ENCODE assay signal across 25 cellular contexts in the genomic region with DNA sequence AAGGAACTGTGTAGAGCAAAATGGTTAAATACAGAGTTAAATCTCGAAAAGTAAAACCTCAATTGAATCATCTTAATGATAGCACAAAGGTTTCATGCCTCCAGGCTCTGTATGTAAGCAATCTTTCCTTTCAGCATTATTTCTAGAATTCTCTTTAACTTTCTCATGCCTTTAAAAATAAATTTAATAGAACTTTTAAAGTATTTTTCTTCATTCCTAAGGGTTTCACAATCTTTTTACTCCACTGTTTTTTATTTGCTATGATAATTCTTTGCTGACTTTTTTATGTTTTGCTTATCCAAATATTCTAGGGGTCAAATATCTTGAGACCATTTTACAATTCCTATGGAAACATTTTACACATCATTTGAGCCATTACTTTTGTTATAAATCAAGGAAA.
"Had no signal": no experiment of that assay in that cellular context is flagged by ENCODE, and none has a peak within 500 bp of the region (broad histone marks: within the 10 kb centered on the region; RNA-seq: fewer than 3 reads in every experiment).

No MANE protein-coding gene starts in this region.

- H3K9me3 Mint-ChIP-seq: activated naive CD4-positive, alpha-beta T cell treated with anti-CD3 and anti-CD28 coated beads, Interleukin-2, amount 10 ng/mL, durations not matched to agents 7 days and 5 days; activated naive CD8-positive, alpha-beta T cell treated with anti-CD3 and anti-CD28 coated beads, Interleukin-2, amount 10 ng/mL, durations not matched to agents 7 days and 5 days; activated T-helper 1 cell treated with anti-CD3 and anti-CD28 coated beads, Interleukin-12 subunit alpha, Interleukin-12 subunit beta, Interleukin-2, Interleukin-4 antibody, amounts not matched to agents 30 ng/mL and 10 ng/mL and 1 ng/mL, durations not matched to agents 14 hours and 24 hours and 36 hours; stimulated activated naive B cell treated with anti-CD40 and anti-IgM and Interleukin-4, amounts not matched to agents 10 μg/mL and 1 μg/mL and 100 μg/mL, for 72 hours; T-helper 1 cell treated with Interleukin-12 subunit alpha and Interleukin-12 subunit beta and Interleukin-4 antibody, amounts not matched to agents 30 μg/mL and 1 μg/mL, for 36 hours had no signal

- DNase-seq: activated CD4-positive, alpha-beta T cell treated with anti-CD3 and anti-CD28 coated beads for 4 hours; activated CD4-positive, alpha-beta T cell treated with anti-CD3 and anti-CD28 coated beads, Interleukin-2, amount 50 U/mL, for 4 hours; activated CD8-positive, alpha-beta memory T cell treated with anti-CD3 and anti-CD28 coated beads for 24 hours; activated effector memory CD4-positive, alpha-beta T cell treated with anti-CD3 and anti-CD28 coated beads, Interleukin-2, amount 50 U/mL, for 16 hours; activated naive CD4-positive, alpha-beta T cell treated with anti-CD3 and anti-CD28 coated beads, Interleukin-2, amount 10 ng/mL, durations not matched to agents 7 days and 5 days; activated naive CD8-positive, alpha-beta T cell treated with anti-CD3 and anti-CD28 coated beads, Interleukin-2, amount 10 ng/mL, durations not matched to agents 7 days and 5 days; activated T-cell treated with anti-CD3 and anti-CD28 coated beads, Interleukin-2, amount 50 U/mL, for 1 hour; amniotic stem cell; brain microvascular endothelial cell; left ventricle myocardium inferior; pancreas; retina; sigmoid colon; stimulated activated CD4-positive, alpha-beta T cell treated with anti-CD3 and anti-CD28 coated beads, Interleukin-1b, Interleukin-23, amount 100 ng/mL, for 48 hours; stimulated activated naive B cell treated with anti-CD40 and anti-IgM and Interleukin-4, amounts not matched to agents 10 μg/mL and 1 μg/mL and 100 μg/mL, for 72 hours; T-helper 9 cell had no signal

- H3K9me3 ChIP-seq: left ventricle myocardium inferior, pancreas, prostate gland, sigmoid colon, suprapubic skin, tibial nerve had no signal

- H3K36me3 ChIP-seq: brain microvascular endothelial cell, left ventricle myocardium inferior, pancreas, prostate gland, sigmoid colon, suprapubic skin, tibial nerve had no signal

- H3K27me3 Mint-ChIP-seq: activated naive CD4-positive, alpha-beta T cell treated with anti-CD3 and anti-CD28 coated beads, Interleukin-2, amount 10 ng/mL, durations not matched to agents 7 days and 5 days; activated naive CD8-positive, alpha-beta T cell treated with anti-CD3 and anti-CD28 coated beads, Interleukin-2, amount 10 ng/mL, durations not matched to agents 7 days and 5 days had no signal

- ATAC-seq: esophagus mucosa; stimulated activated naive B cell treated with anti-CD40 and anti-IgM and Interleukin-4, amounts not matched to agents 10 μg/mL and 1 μg/mL and 100 μg/mL, for 72 hours had no signal

- H3K27ac Mint-ChIP-seq: activated naive CD4-positive, alpha-beta T cell treated with anti-CD3 and anti-CD28 coated beads, Interleukin-2, amount 10 ng/mL, durations not matched to agents 7 days and 5 days; activated naive CD8-positive, alpha-beta T cell treated with anti-CD3 and anti-CD28 coated beads, Interleukin-2, amount 10 ng/mL, durations not matched to agents 7 days and 5 days; activated T-helper 1 cell treated with anti-CD3 and anti-CD28 coated beads, Interleukin-12 subunit alpha, Interleukin-12 subunit beta, Interleukin-2, Interleukin-4 antibody, amounts not matched to agents 30 ng/mL and 10 ng/mL and 1 ng/mL, durations not matched to agents 14 hours and 24 hours and 36 hours; stimulated activated naive B cell treated with anti-CD40 and anti-IgM and Interleukin-4, amounts not matched to agents 10 μg/mL and 1 μg/mL and 100 μg/mL, for 72 hours; T-helper 1 cell treated with Interleukin-12 subunit alpha and Interleukin-12 subunit beta and Interleukin-4 antibody, amounts not matched to agents 30 μg/mL and 1 μg/mL, for 36 hours had no signal

- H3K4me3 Mint-ChIP-seq: activated naive CD4-positive, alpha-beta T cell treated with anti-CD3 and anti-CD28 coated beads, Interleukin-2, amount 10 ng/mL, durations not matched to agents 7 days and 5 days; activated naive CD8-positive, alpha-beta T cell treated with anti-CD3 and anti-CD28 coated beads, Interleukin-2, amount 10 ng/mL, durations not matched to agents 7 days and 5 days; activated T-helper 1 cell treated with anti-CD3 and anti-CD28 coated beads, Interleukin-12 subunit alpha, Interleukin-12 subunit beta, Interleukin-2, Interleukin-4 antibody, amounts not matched to agents 30 ng/mL and 10 ng/mL and 1 ng/mL, durations not matched to agents 14 hours and 24 hours and 36 hours; stimulated activated naive B cell treated with anti-CD40 and anti-IgM and Interleukin-4, amounts not matched to agents 10 μg/mL and 1 μg/mL and 100 μg/mL, for 72 hours; T-helper 1 cell treated with Interleukin-12 subunit alpha and Interleukin-12 subunit beta and Interleukin-4 antibody, amounts not matched to agents 30 μg/mL and 1 μg/mL, for 36 hours had no signal

- H3K27ac ChIP-seq: brain microvascular endothelial cell, left ventricle myocardium inferior, prostate gland, sigmoid colon, suprapubic skin, tibial nerve, VCaP had no signal

- H3K36me3 Mint-ChIP-seq: activated naive CD4-positive, alpha-beta T cell treated with anti-CD3 and anti-CD28 coated beads, Interleukin-2, amount 10 ng/mL, durations not matched to agents 7 days and 5 days; activated naive CD8-positive, alpha-beta T cell treated with anti-CD3 and anti-CD28 coated beads, Interleukin-2, amount 10 ng/mL, durations not matched to agents 7 days and 5 days had no signal

- H3K4me3 ChIP-seq: left ventricle myocardium inferior, lung, pancreas, prostate gland, sigmoid colon, smooth muscle cell, suprapubic skin, tibial nerve had no signal

- H3K4me1 Mint-ChIP-seq: activated naive CD4-positive, alpha-beta T cell treated with anti-CD3 and anti-CD28 coated beads, Interleukin-2, amount 10 ng/mL, durations not matched to agents 7 days and 5 days; activated naive CD8-positive, alpha-beta T cell treated with anti-CD3 and anti-CD28 coated beads, Interleukin-2, amount 10 ng/mL, durations not matched to agents 7 days and 5 days; stimulated activated naive B cell treated with anti-CD40 and anti-IgM and Interleukin-4, amounts not matched to agents 10 μg/mL and 1 μg/mL and 100 μg/mL, for 72 hours had no signal
